Comparison of ENCODE assay signal across 19 cellular contexts in the genomic region with DNA sequence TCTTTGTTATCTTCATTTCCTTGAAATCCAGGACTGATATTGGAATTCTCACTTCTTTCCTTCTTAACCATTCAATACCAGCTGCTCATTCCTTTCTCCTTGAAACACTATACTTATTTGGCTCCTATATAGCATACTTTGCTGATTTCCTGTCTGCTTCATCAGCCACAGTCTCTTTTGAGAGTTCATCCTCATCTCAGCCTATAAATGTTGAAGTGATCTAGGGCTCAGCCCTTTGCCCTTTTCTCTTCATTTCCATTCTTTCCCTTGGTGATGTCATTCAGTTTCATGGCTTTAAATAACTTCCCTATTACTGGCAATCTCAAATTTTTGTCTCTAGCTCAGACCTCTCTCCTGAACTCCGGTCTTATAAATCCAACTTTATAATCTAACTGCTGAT.
"Had no signal": no experiment of that assay in that cellular context is flagged by ENCODE, and none has a peak within 500 bp of the region (broad histone marks: within the 10 kb centered on the region; RNA-seq: fewer than 3 reads in every experiment).

No MANE protein-coding gene starts in this region.

- H3K4me3 Mint-ChIP-seq: activated CD4-positive, alpha-beta T cell treated with anti-CD3 and anti-CD28 coated beads, Interleukin-2, amount 10 ng/mL, durations not matched to agents 7 days and 5 days; activated CD8-positive, alpha-beta T cell treated with anti-CD3 and anti-CD28 coated beads, Interleukin-2, amount 10 ng/mL, durations not matched to agents 7 days and 5 days; activated naive CD4-positive, alpha-beta T cell treated with anti-CD3 and anti-CD28 coated beads, Interleukin-2, amount 10 ng/mL, durations not matched to agents 7 days and 5 days; activated T-cell treated with anti-CD3 and anti-CD28 coated beads, Interleukin-2, amount 50 U/mL, for 24 hours; central memory CD8-positive, alpha-beta T cell; natural killer cell; stimulated activated effector memory CD8-positive, alpha-beta T cell treated with anti-CD3 and anti-CD28 coated beads, Interleukin-12 subunit alpha, Interleukin-12 subunit beta, amount 100 ng/mL, for 72 hours had no signal

- H3K27ac Mint-ChIP-seq: activated CD4-positive, alpha-beta T cell treated with anti-CD3 and anti-CD28 coated beads, Interleukin-2, amount 10 ng/mL, durations not matched to agents 7 days and 5 days; activated CD8-positive, alpha-beta T cell treated with anti-CD3 and anti-CD28 coated beads, Interleukin-2, amount 10 ng/mL, durations not matched to agents 7 days and 5 days; activated naive CD4-positive, alpha-beta T cell treated with anti-CD3 and anti-CD28 coated beads, Interleukin-2, amount 10 ng/mL, durations not matched to agents 7 days and 5 days; activated T-cell treated with anti-CD3 and anti-CD28 coated beads, Interleukin-2, amount 50 U/mL, for 24 hours; natural killer cell; stimulated activated effector memory CD8-positive, alpha-beta T cell treated with anti-CD3 and anti-CD28 coated beads, Interleukin-12 subunit alpha, Interleukin-12 subunit beta, amount 100 ng/mL, for 72 hours had no signal

- H3K4me3 ChIP-seq: hepatocyte, lower lobe of right lung, smooth muscle cell, thoracic aorta had no signal

- H3K27me3 Mint-ChIP-seq: activated CD4-positive, alpha-beta T cell treated with anti-CD3 and anti-CD28 coated beads, Interleukin-2, amount 10 ng/mL, durations not matched to agents 7 days and 5 days; activated naive CD4-positive, alpha-beta T cell treated with anti-CD3 and anti-CD28 coated beads, Interleukin-2, amount 10 ng/mL, durations not matched to agents 7 days and 5 days; activated T-cell treated with anti-CD3 and anti-CD28 coated beads, Interleukin-2, amount 50 U/mL, for 24 hours; central memory CD8-positive, alpha-beta T cell had no signal

- DNase-seq: activated CD4-positive, alpha-beta T cell treated with anti-CD3 and anti-CD28 coated beads, Interleukin-2, amount 10 ng/mL, durations not matched to agents 7 days and 5 days; activated CD8-positive, alpha-beta T cell treated with anti-CD3 and anti-CD28 coated beads, Interleukin-2, amount 10 ng/mL, durations not matched to agents 7 days and 5 days; activated effector memory CD4-positive, alpha-beta T cell treated with Interleukin-2 at 50 U/mL for 16 hours; activated naive CD4-positive, alpha-beta T cell treated with anti-CD3 and anti-CD28 coated beads, Interleukin-2, amount 10 ng/mL, durations not matched to agents 7 days and 5 days; activated T-cell treated with anti-CD3 and anti-CD28 coated beads, Interleukin-2, amount 50 U/mL, for 24 hours; aorta; cortex of kidney; left cardiac atrium; lower lobe of right lung; natural killer cell; stimulated activated CD4-positive, alpha-beta T cell treated with anti-CD3 and anti-CD28 coated beads, Interleukin-4, amount 100 ng/mL, for 24 hours; T-helper 1 cell; T-helper 9 cell had no signal

- ATAC-seq: activated CD8-positive, alpha-beta T cell treated with anti-CD3 and anti-CD28 coated beads, Interleukin-2, amount 10 ng/mL, durations not matched to agents 7 days and 5 days; left cardiac atrium; lower lobe of right lung; natural killer cell; sciatic nerve; stimulated activated effector memory CD8-positive, alpha-beta T cell treated with anti-CD3 and anti-CD28 coated beads, Interleukin-12 subunit alpha, Interleukin-12 subunit beta, amount 100 ng/mL, for 72 hours had no signal

- H3K36me3 ChIP-seq: lower lobe of right lung, thoracic aorta had no signal

- H3K27ac ChIP-seq: hepatocyte, lower lobe of right lung, thoracic aorta had no signal

- H3K9me3 ChIP-seq: lower lobe of right lung, thoracic aorta had no signal

- H3K36me3 Mint-ChIP-seq: activated naive CD4-positive, alpha-beta T cell treated with anti-CD3 and anti-CD28 coated beads, Interleukin-2, amount 10 ng/mL, durations not matched to agents 7 days and 5 days; stimulated activated effector memory CD8-positive, alpha-beta T cell treated with anti-CD3 and anti-CD28 coated beads, Interleukin-12 subunit alpha, Interleukin-12 subunit beta, amount 100 ng/mL, for 72 hours had no signal

- H3K9me3 Mint-ChIP-seq: activated CD4-positive, alpha-beta T cell treated with anti-CD3 and anti-CD28 coated beads, Interleukin-2, amount 10 ng/mL, durations not matched to agents 7 days and 5 days; activated naive CD4-positive, alpha-beta T cell treated with anti-CD3 and anti-CD28 coated beads, Interleukin-2, amount 10 ng/mL, durations not matched to agents 7 days and 5 days; central memory CD8-positive, alpha-beta T cell; natural killer cell; stimulated activated effector memory CD8-positive, alpha-beta T cell treated with anti-CD3 and anti-CD28 coated beads, Interleukin-12 subunit alpha, Interleukin-12 subunit beta, amount 100 ng/mL, for 72 hours had no signal

- H3K27me3 ChIP-seq: hepatocyte had no signal

- H3K4me1 ChIP-seq: lower lobe of right lung had no signal

- H3K4me1 Mint-ChIP-seq: activated CD4-positive, alpha-beta T cell treated with anti-CD3 and anti-CD28 coated beads, Interleukin-2, amount 10 ng/mL, durations not matched to agents 7 days and 5 days; activated naive CD4-positive, alpha-beta T cell treated with anti-CD3 and anti-CD28 coated beads, Interleukin-2, amount 10 ng/mL, durations not matched to agents 7 days and 5 days; central memory CD8-positive, alpha-beta T cell; natural killer cell; stimulated activated effector memory CD8-positive, alpha-beta T cell treated with anti-CD3 and anti-CD28 coated beads, Interleukin-12 subunit alpha, Interleukin-12 subunit beta, amount 100 ng/mL, for 72 hours had no signal
